1 cellular context compared by ENCODE assay signal in genomic region chr9:130768265-130768664, GRCh38.
TF ChIP-seq lines count a peak whose summit lies in the region.

No MANE protein-coding gene starts in this region.

TF ChIP-seq in SK-N-SH, 30 proteins besides CTCF, POLR2A, EP300 and RAD21 (continued from another document):
- TF ChIP-seq FOXM1 (IDR thresholded peaks at IDR 0.05; ENCODE audit: low read depth): no peak
- TF ChIP-seq REST (IDR thresholded peaks at IDR 0.05; ENCODE audit: low read depth, low read length): no peak
- no peak for TF ChIP-seq JUND (IDR thresholded peaks at IDR 0.05)
- TF ChIP-seq TEAD4 (IDR thresholded peaks at IDR 0.05; ENCODE audit: borderline replicate concordance, insufficient read depth): no peak
- TF ChIP-seq YY1 (IDR thresholded peaks at IDR 0.05; ENCODE audit: low read depth): no peak
- no peak for TF ChIP-seq SMC3 (IDR thresholded peaks at IDR 0.05; ENCODE audit: low read depth, low read length)
- no peak for TF ChIP-seq ELF1 (IDR thresholded peaks at IDR 0.05)
- TF ChIP-seq TCF12 (IDR thresholded peaks at IDR 0.05): no peak
